8 cellular contexts compared by ENCODE assay signal in genomic region chr19:44748426-44749254, GRCh38. TPM values are rescaled to one million over a fixed set of nuclear protein-coding genes. Genes with fewer than 3 reads are reported as not detected.
DNase-seq lines count a peak whose midpoint lies in the region.

BCL3 (plus strand) TSS chr19:44748708; CDS start chr19:44748791, 83 bp downstream.

- DNase-seq in SIG-M5 treated with dmso at 0.1 percent for 504 hours (lab: John Stamatoyannopoulos, UW; ENCODE audit: unreplicated experiment) (peak; percentile 72), SIG-M5 (lab: John Stamatoyannopoulos, UW) (no peak), HuH-7.5 (ENCODE audit: low spot score) (peak; percentile 76), dermis blood vessel endothelial cell (peak; percentile 59), medulla oblongata (ENCODE audit: extremely low spot score) (peak; percentile 37), DMS79 (lab: John Stamatoyannopoulos, UW) (no peak)
- peak; percentile 68 to 76 for DNase-seq in activated CD4-positive, alpha-beta T cell treated with anti-CD3 and anti-CD28 coated beads for 4 hours
- peak; percentile 22 to 64 for DNase-seq in stimulated activated CD8-positive, alpha-beta memory T cell treated with anti-CD3 and anti-CD28 coated beads, Interleukin-15, amount 100 ng/mL, for 4 hours (ENCODE audit: low read depth in 2 of 2)

RNA-seq across cellular contexts. Expression of gene BCL3, which starts in this region (rescaled TPM):
- total RNA-seq in dermis blood vessel endothelial cell = 3.2 and 6.3 TPM in 2 replicates

Comparison
In these comparisons a context has a peak if more than half of its experiments do, and no peak if none do; other contexts are left out.
1. DNase-seq: peak in SIG-M5 treated with dmso at 0.1 percent for 504 hours (single experiment), HuH-7.5 (single experiment), activated CD4-positive, alpha-beta T cell treated with anti-CD3 and anti-CD28 coated beads for 4 hours (2 of 2), dermis blood vessel endothelial cell (single experiment), medulla oblongata (single experiment) and stimulated activated CD8-positive, alpha-beta memory T cell treated with anti-CD3 and anti-CD28 coated beads, Interleukin-15, amount 100 ng/mL, for 4 hours (2 of 2); none in SIG-M5 (single experiment) and DMS79 (single experiment).